Comparison of ENCODE assay signal across 25 cellular contexts in the genomic region with DNA sequence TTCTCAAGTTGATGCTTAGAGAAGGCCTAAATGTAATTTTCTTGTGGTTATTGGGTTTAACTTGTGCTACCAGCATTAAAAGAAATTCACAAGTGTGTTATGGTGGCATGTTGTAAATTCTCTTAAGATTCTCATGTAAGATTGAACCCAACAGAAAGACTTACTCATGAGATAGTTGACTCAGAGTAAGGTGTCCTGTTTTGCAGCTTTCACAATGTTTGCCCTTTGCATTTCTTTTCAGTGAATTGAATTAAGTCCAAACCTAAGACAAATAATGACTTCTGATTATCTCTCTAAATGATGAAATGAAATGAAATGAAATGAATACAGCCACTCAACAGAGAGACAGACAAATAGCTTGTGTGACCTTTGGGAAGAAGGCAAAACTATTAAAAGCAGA.
"Had no signal": no experiment of that assay in that cellular context is flagged by ENCODE, and none has a peak within 500 bp of the region (broad histone marks: within the 10 kb centered on the region; RNA-seq: fewer than 3 reads in every experiment).

No MANE protein-coding gene starts in this region.

- H3K27ac Mint-ChIP-seq: activated CD4-positive, alpha-beta memory T cell treated with anti-CD3 and anti-CD28 coated beads, Interleukin-2, amount 10 ng/mL, durations not matched to agents 7 days and 5 days; activated CD4-positive, alpha-beta T cell treated with anti-CD3 and anti-CD28 coated beads, Interleukin-2, amount 10 ng/mL, durations not matched to agents 24 days and 14 days; activated naive CD4-positive, alpha-beta T cell treated with anti-CD3 and anti-CD28 coated beads, Interleukin-2, amount 10 ng/mL, durations not matched to agents 7 days and 5 days; dendritic cell treated with granulocyte-macrophage colony-stimulating factor and Interleukin-4, amounts not matched to agents 40 ng/mL and 50 ng/mL, for 4 days; natural killer cell; progenitor cell of endocrine pancreas; T-helper 2 cell treated with Interferon-gamma antibody and Interleukin-4, amounts not matched to agents 5 μg/mL and 100 μg/mL, for 36 hours had no signal

- H3K9me3 Mint-ChIP-seq: activated CD4-positive, alpha-beta T cell treated with anti-CD3 and anti-CD28 coated beads, Interleukin-2, amount 10 ng/mL, durations not matched to agents 24 days and 14 days had no signal

- H3K27ac ChIP-seq: body of pancreas, spleen, upper lobe of right lung, VCaP had no signal

- DNase-seq: activated CD4-positive, alpha-beta memory T cell treated with anti-CD3 and anti-CD28 coated beads, Interleukin-2, amount 10 ng/mL, durations not matched to agents 7 days and 5 days; activated CD4-positive, alpha-beta T cell treated with anti-CD3 and anti-CD28 coated beads, Interleukin-2, amount 10 ng/mL, durations not matched to agents 24 days and 14 days; activated effector memory CD4-positive, alpha-beta T cell treated with anti-CD3 and anti-CD28 coated beads, Interleukin-2, amount 50 U/mL, for 16 hours; activated naive CD4-positive, alpha-beta T cell treated with anti-CD3 and anti-CD28 coated beads, Interleukin-2, amount 10 ng/mL, durations not matched to agents 7 days and 5 days; anterior cingulate cortex; body of pancreas; caudate nucleus; effector CD4-positive, alpha-beta T cell; foreskin melanocyte; glutamatergic neuron; hypothalamus; midbrain; natural killer cell; retina; spleen; stimulated activated CD4-positive, alpha-beta T cell treated with anti-CD3 and anti-CD28 coated beads, Interleukin-4, amount 100 ng/mL, for 1 hour; stimulated activated naive CD4-positive, alpha-beta T cell; upper lobe of right lung had no signal

- H3K4me1 ChIP-seq: body of pancreas, spleen, upper lobe of right lung had no signal

- H3K4me1 Mint-ChIP-seq: activated CD4-positive, alpha-beta memory T cell treated with anti-CD3 and anti-CD28 coated beads, Interleukin-2, amount 10 ng/mL, durations not matched to agents 7 days and 5 days; activated CD4-positive, alpha-beta T cell treated with anti-CD3 and anti-CD28 coated beads, Interleukin-2, amount 10 ng/mL, durations not matched to agents 24 days and 14 days; activated naive CD4-positive, alpha-beta T cell treated with anti-CD3 and anti-CD28 coated beads, Interleukin-2, amount 10 ng/mL, durations not matched to agents 7 days and 5 days; natural killer cell had no signal

- H3K9me3 ChIP-seq: body of pancreas, spleen, upper lobe of right lung had no signal

- ATAC-seq: activated CD4-positive, CD25-positive, alpha-beta regulatory T cell treated with anti-CD3 and anti-CD28 coated beads, Interleukin-2, amount 50 U/mL, for 24 hours; body of pancreas; esophagus mucosa; natural killer cell; upper lobe of right lung had no signal

- H3K27me3 Mint-ChIP-seq: activated CD4-positive, alpha-beta memory T cell treated with anti-CD3 and anti-CD28 coated beads, Interleukin-2, amount 10 ng/mL, durations not matched to agents 7 days and 5 days; activated CD4-positive, alpha-beta T cell treated with anti-CD3 and anti-CD28 coated beads, Interleukin-2, amount 10 ng/mL, durations not matched to agents 24 days and 14 days; activated naive CD4-positive, alpha-beta T cell treated with anti-CD3 and anti-CD28 coated beads, Interleukin-2, amount 10 ng/mL, durations not matched to agents 7 days and 5 days; dendritic cell treated with granulocyte-macrophage colony-stimulating factor and Interleukin-4, amounts not matched to agents 40 ng/mL and 50 ng/mL, for 4 days; progenitor cell of endocrine pancreas had no signal

- H3K36me3 ChIP-seq: spleen, upper lobe of right lung had no signal

- H3K27me3 ChIP-seq: body of pancreas, spleen, upper lobe of right lung had no signal

- H3K4me3 ChIP-seq: body of pancreas, spleen, upper lobe of right lung had no signal

- H3K4me3 Mint-ChIP-seq: activated CD4-positive, alpha-beta memory T cell treated with anti-CD3 and anti-CD28 coated beads, Interleukin-2, amount 10 ng/mL, durations not matched to agents 7 days and 5 days; activated CD4-positive, alpha-beta T cell treated with anti-CD3 and anti-CD28 coated beads, Interleukin-2, amount 10 ng/mL, durations not matched to agents 24 days and 14 days; activated naive CD4-positive, alpha-beta T cell treated with anti-CD3 and anti-CD28 coated beads, Interleukin-2, amount 10 ng/mL, durations not matched to agents 7 days and 5 days; dendritic cell treated with granulocyte-macrophage colony-stimulating factor and Interleukin-4, amounts not matched to agents 40 ng/mL and 50 ng/mL, for 4 days; natural killer cell; T-helper 2 cell treated with Interferon-gamma antibody and Interleukin-4, amounts not matched to agents 5 μg/mL and 100 μg/mL, for 36 hours had no signal

- H3K36me3 Mint-ChIP-seq: activated naive CD4-positive, alpha-beta T cell treated with anti-CD3 and anti-CD28 coated beads, Interleukin-2, amount 10 ng/mL, durations not matched to agents 7 days and 5 days; natural killer cell had no signal

- FAIRE-seq: islet of Langerhans had no signal
